1 cellular context compared by ENCODE assay signal in genomic region chr6:81995548-81996289, GRCh38.
TF ChIP-seq lines count a peak whose summit lies in the region.

No MANE protein-coding gene starts in this region.

TF ChIP-seq in HepG2, 621 proteins besides CTCF, POLR2A, EP300 and RAD21 (continued from another document):
- TF ChIP-seq DNMT1 (CRISPR knock-in tag; IDR thresholded peaks at IDR 0.05) (no peak), ZC3H4 (CRISPR knock-in tag; IDR thresholded peaks at IDR 0.05; ENCODE audit: borderline replicate concordance) (no peak), TSC22D2 (CRISPR knock-in tag; IDR thresholded peaks at IDR 0.05; ENCODE audit: borderline replicate concordance) (no peak), TIGD3 (CRISPR knock-in tag; IDR thresholded peaks at IDR 0.05; ENCODE audit: borderline replicate concordance) (no peak), ARID5B (CRISPR knock-in tag; IDR thresholded peaks at IDR 0.05) (no peak), ZNF558 (CRISPR knock-in tag; IDR thresholded peaks at IDR 0.05; ENCODE audit: borderline replicate concordance) (no peak), NFE2L1 (CRISPR knock-in tag; IDR thresholded peaks at IDR 0.05; ENCODE audit: borderline replicate concordance) (no peak), PAX8 (CRISPR knock-in tag; IDR thresholded peaks at IDR 0.05; ENCODE audit: borderline replicate concordance) (no peak)
